ENCODE assay signal across 13 cellular contexts in the genomic region with DNA sequence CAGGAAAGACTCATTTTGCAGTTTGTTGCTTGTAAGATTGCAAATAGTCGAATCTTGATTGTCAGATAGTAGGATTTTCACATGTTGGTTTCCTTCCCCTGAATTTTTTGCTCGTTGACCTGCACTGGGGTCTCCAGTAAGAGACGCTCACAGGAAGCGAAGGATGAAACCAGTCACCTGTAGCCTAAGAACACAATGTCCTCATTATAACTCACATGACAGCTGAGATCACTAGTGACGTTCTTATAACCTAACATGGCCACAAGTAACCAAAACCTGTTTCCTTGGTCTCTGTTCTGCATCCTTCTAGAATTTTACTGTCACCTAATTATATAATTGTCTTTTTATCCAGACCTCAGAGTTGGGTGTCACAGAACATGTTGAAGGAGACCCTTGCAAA.
"Had no signal": no experiment of that assay in that cellular context is flagged by ENCODE, and none has a peak within 500 bp of the region (broad histone marks: within the 10 kb centered on the region; RNA-seq: fewer than 3 reads in every experiment).

No MANE protein-coding gene starts in this region.

- H3K9me3 ChIP-seq: breast epithelium, pancreas, transverse colon had no signal

- H3K36me3 ChIP-seq: breast epithelium had no signal

- ATAC-seq: activated naive CD4-positive, alpha-beta T cell treated with anti-CD3 and anti-CD28 coated beads, Interleukin-2, amount 50 U/mL, for 72 hours; esophagus mucosa; left colon; natural killer cell treated with Interleukin-12 subunit alpha and Interleukin-12 subunit beta and Interleukin-15 and Interleukin-18, amount 100 ng/mL, for 72 hours; pancreas had no signal

- H3K4me3 Mint-ChIP-seq: natural killer cell treated with Interleukin-12 subunit alpha and Interleukin-12 subunit beta and Interleukin-15 and Interleukin-18, amount 100 ng/mL, for 72 hours had no signal

- DNase-seq: activated effector memory CD4-positive, alpha-beta T cell treated with anti-CD3 and anti-CD28 coated beads, Interleukin-2, amount 50 U/mL, for 16 hours; activated T-cell treated with anti-CD3 and anti-CD28 coated beads, Interleukin-2, amount 50 U/mL, for 1 hour; amniotic stem cell; glutamatergic neuron; left colon; mammary epithelial cell; pancreas; small intestine; transverse colon had no signal

- H3K27me3 Mint-ChIP-seq: natural killer cell treated with Interleukin-12 subunit alpha and Interleukin-12 subunit beta and Interleukin-15 and Interleukin-18, amount 100 ng/mL, for 72 hours had no signal

- H3K4me3 ChIP-seq: breast epithelium, pancreas, transverse colon had no signal

- H3K27ac ChIP-seq: breast epithelium, pancreas, transverse colon had no signal

- H3K27ac Mint-ChIP-seq: activated naive CD4-positive, alpha-beta T cell treated with anti-CD3 and anti-CD28 coated beads, Interleukin-2, amount 50 U/mL, for 72 hours; natural killer cell treated with Interleukin-12 subunit alpha and Interleukin-12 subunit beta and Interleukin-15 and Interleukin-18, amount 100 ng/mL, for 72 hours had no signal

- FAIRE-seq: pancreas, small intestine had no signal

- H3K27me3 ChIP-seq: breast epithelium, pancreas, transverse colon had no signal

- H3K4me1 ChIP-seq: pancreas had no signal
